In the genomic region with DNA sequence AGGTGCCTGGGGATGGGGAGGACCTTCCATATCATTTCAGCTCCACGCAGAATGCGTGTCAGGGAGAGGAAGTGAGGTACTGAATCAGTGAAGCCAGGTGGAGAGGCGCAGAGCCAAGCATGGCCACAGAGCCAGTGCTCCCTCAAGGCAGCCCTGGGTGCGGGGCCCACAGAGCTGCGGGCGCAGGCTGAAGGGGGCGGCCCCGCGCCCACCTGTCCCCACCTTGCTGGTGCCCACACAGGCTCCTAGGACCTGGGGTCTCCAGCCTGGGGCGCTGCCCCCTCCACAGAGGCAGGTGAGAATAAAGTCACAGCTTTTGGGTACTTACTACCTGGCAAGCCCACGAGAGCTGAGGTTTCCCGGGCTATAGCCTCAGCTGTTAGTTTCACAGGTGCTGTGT, we compare ENCODE assay signal across 6 cellular contexts. TPM values are rescaled to one million over a fixed set of nuclear protein-coding genes. Genes with fewer than 3 reads are reported as not detected.
"Had no signal": no experiment of that assay in that cellular context is flagged by ENCODE, and none has a peak within 500 bp of the region (broad histone marks: within the 10 kb centered on the region; RNA-seq: fewer than 3 reads in every experiment).

No MANE protein-coding gene starts in this region.

- H3K4me3 ChIP-seq: GM23248, K562 had no signal

- DNase-seq: GM23248, GOT3, HCEC 1CT, IMR-90, KG1 had no signal

- H3K27ac ChIP-seq: GM23248 had no signal

- H2AFZ ChIP-seq: GM23248 had no signal

- FAIRE-seq: K562 had no signal

- H3K9ac ChIP-seq: GM23248 had no signal

RNA-seq across cellular contexts. Expression of gene GATA5, which starts 40.0 kb away (rescaled TPM):
- total RNA-seq: GM23248, IMR-90 had no signal
- polyA plus RNA-seq: GM23248, IMR-90 had no signal
